Comparison of ENCODE assay signal across 15 cellular contexts in the genomic region with DNA sequence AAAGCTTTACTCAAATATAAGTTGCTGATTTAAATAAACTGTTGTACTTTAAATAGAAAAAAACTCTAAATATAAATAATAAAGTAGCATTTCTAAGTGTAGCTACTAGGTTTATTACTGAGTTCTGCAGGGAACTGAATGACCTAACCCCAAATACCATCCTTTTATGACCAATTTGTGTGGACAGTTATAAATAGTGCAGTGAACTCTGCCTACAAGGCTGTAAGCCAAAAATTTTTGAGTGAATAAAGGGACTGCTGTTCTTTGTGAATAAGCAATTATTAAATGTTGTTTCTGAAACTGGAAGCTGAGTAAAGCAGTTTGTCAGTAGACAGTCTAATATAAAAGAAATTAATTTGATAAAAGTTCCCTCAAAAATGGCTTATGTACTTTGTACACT.
DNase-seq lines count a peak whose midpoint lies in the region; ATAC-seq and TF ChIP-seq lines count a peak whose summit lies in the region.
"Had no signal": no experiment of that assay in that cellular context is flagged by ENCODE, and none has a peak within 500 bp of the region (broad histone marks: within the 10 kb centered on the region; RNA-seq: fewer than 3 reads in every experiment).

No MANE protein-coding gene starts in this region.

- in situ Hi-C loops in brain microvascular endothelial cell (cut with HindIII; ENCODE audit: low pct_ligation_motif_present, low sequenced_read_pairs), result no loop called here

- TF ChIP-seq CTCF in brain microvascular endothelial cell (IDR thresholded peaks at IDR 0.05; ENCODE audit: low read depth, low read length, missing control alignments), result no peak

- no peaks in the 10 kb centered on the region for H3K36me3 ChIP-seq in brain microvascular endothelial cell (replicated peaks)

- DNase-seq in GM03348 (ENCODE audit: low spot score), result peak; percentile 61
- DNase-seq in brain microvascular endothelial cell, result peak; percentile 13
- no peak for DNase-seq in left cardiac atrium
- no peak for DNase-seq in sciatic nerve (ENCODE audit: low spot score)
- DNase-seq in GDM1 (lab: John Stamatoyannopoulos, UW), result no peak
- DNase-seq in NCI-H1436 treated with DMSO at 0.1 percent for 48 hours (lab: John Stamatoyannopoulos, UW), result no peak
- DNase-seq: activated CD8-positive, alpha-beta memory T cell treated with anti-CD3 and anti-CD28 coated beads, Interleukin-2, amount 10 ng/mL, durations not matched to agents 7 days and 5 days; dermis blood vessel endothelial cell; NCI-H146; SHP77 treated with DMSO at 0.1 percent for 48 hours; stimulated activated CD4-positive, alpha-beta T cell treated with anti-CD3 and anti-CD28 coated beads, Interleukin-2, amount 100 ng/mL, for 48 hours had no signal

- H3K4me3 ChIP-seq in brain microvascular endothelial cell (ENCODE audit: low read depth, low read length), result no peak overlapping the region
- H3K4me3 ChIP-seq: hepatocyte had no signal

- ATAC-seq in left cardiac atrium (peak; percentile 70 to 71), sciatic nerve (peak; percentile 96), GM18868 (IDR thresholded peaks at IDR 0.05; ENCODE audit: unreplicated experiment) (no peak), HG02840 (IDR thresholded peaks at IDR 0.05; ENCODE audit: low FRiP score, unreplicated experiment) (no peak)
- ATAC-seq: activated CD8-positive, alpha-beta memory T cell treated with anti-CD3 and anti-CD28 coated beads, Interleukin-2, amount 10 ng/mL, durations not matched to agents 7 days and 5 days; stimulated activated effector memory CD8-positive, alpha-beta T cell treated with anti-CD3 and anti-CD28 coated beads, Interleukin-12 subunit alpha, Interleukin-12 subunit beta, amount 100 ng/mL, for 72 hours had no signal

- intact Hi-C loops in left cardiac atrium (cut with DNase I) (no loop called here), sciatic nerve (cut with DNase I) (no loop called here)

- no peaks in the 10 kb centered on the region for H3K27me3 ChIP-seq in brain microvascular endothelial cell (replicated peaks)
- H3K27me3 ChIP-seq: hepatocyte had no signal

- no peak overlapping the region for H3K27ac ChIP-seq in brain microvascular endothelial cell

Comparison
In these comparisons a context has a peak if more than half of its experiments do, and no peak if none do; other contexts are left out.
1. DNase-seq: peak in GM03348 (single experiment) and brain microvascular endothelial cell (single experiment); none in left cardiac atrium (single experiment), sciatic nerve (single experiment), GDM1 (single experiment) and NCI-H1436 treated with DMSO at 0.1 percent for 48 hours (single experiment).
2. ATAC-seq: peak in left cardiac atrium (2 of 2) and sciatic nerve (single experiment); none in GM18868 (single experiment) and HG02840 (single experiment).